In the genomic region with DNA sequence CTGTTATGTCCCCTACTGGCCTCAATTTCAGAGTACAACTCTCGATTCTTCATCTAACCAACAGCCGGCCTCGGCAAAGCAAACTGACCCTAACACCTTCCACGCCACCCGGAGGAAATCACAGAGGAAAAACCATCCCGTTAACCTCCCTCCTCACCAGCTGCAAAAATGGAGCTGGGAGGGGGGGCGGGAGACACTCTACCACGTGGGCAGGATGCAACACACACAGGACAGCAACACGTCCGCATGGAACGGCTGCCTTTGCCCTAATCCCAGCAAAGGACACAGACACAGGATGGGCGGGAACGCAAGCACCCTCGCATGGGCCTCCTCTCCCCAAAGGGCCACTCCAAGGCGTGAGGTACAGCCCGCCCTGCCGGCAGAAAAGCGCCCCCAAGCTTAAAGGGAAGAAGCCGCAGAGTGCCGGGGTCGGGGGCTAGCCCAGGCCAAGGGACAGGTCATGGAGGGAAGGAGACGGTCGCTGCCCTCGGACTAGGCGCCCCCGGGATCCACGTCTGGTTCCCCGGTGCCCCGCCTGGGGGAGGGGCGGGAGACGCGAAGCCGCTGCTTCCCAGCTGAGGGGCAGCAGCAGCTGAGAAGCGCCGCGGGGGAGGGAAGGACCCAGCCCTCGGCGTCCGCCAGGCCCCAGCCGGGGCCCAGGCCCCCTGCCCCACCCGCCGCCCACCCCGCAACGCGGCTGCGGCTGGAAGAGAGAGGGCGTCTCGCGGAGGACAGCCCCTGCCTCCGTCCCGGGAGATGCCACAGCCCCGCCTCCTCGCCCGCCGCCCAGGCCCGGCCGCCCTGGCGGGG, we compare ENCODE assay signal across 1 cellular context.
A peak's percentile ranks its signal among the peaks of the same experiment; 100 is the strongest.
TF ChIP-seq lines count a peak whose summit lies in the region.

No MANE protein-coding gene starts in this region.

TF ChIP-seq in HEK293, 187 proteins besides CTCF, POLR2A, EP300 and RAD21 (continued from another document):
- TF ChIP-seq, protein P1, sequence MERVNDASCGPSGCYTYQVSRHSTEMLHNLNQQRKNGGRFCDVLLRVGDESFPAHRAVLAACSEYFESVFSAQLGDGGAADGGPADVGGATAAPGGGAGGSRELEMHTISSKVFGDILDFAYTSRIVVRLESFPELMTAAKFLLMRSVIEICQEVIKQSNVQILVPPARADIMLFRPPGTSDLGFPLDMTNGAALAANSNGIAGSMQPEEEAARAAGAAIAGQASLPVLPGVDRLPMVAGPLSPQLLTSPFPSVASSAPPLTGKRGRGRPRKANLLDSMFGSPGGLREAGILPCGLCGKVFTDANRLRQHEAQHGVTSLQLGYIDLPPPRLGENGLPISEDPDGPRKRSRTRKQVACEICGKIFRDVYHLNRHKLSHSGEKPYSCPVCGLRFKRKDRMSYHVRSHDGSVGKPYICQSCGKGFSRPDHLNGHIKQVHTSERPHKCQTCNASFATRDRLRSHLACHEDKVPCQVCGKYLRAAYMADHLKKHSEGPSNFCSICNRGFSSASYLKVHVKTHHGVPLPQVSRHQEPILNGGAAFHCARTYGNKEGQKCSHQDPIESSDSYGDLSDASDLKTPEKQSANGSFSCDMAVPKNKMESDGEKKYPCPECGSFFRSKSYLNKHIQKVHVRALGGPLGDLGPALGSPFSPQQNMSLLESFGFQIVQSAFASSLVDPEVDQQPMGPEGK (tag by site-specific recombination; IDR thresholded peaks at IDR 0.05) = peak; percentile 86
- TF ChIP-seq FEZF1 (tag by site-specific recombination; IDR thresholded peaks at IDR 0.05) (0 out of 2 replicates have a peak, but pooled peaks have one; percentile 30), KLF8 (tag by site-specific recombination; IDR thresholded peaks at IDR 0.05) (peak; percentile 75), ZNF341 (tag by site-specific recombination; IDR thresholded peaks at IDR 0.05; ENCODE audit: low read depth) (peak; percentile 79), EGR2 (tag by site-specific recombination; IDR thresholded peaks at IDR 0.05; ENCODE audit: low read depth) (0 out of 2 replicates have a peak, but pooled peaks have one; percentile 31), ZNF561 (tag by site-specific recombination; IDR thresholded peaks at IDR 0.05; ENCODE audit: borderline replicate concordance) (peak; percentile 42; the same call in 1 of the 2 replicates), ZNF549 (tag by site-specific recombination; IDR thresholded peaks at IDR 0.05) (no peak), WT1 (tag by site-specific recombination; IDR thresholded peaks at IDR 0.05) (peak; percentile 17; the same call in 1 of the 2 replicates), ZNF621 (tag by site-specific recombination; IDR thresholded peaks at IDR 0.05) (no peak)
- TF ChIP-seq, protein P2, sequence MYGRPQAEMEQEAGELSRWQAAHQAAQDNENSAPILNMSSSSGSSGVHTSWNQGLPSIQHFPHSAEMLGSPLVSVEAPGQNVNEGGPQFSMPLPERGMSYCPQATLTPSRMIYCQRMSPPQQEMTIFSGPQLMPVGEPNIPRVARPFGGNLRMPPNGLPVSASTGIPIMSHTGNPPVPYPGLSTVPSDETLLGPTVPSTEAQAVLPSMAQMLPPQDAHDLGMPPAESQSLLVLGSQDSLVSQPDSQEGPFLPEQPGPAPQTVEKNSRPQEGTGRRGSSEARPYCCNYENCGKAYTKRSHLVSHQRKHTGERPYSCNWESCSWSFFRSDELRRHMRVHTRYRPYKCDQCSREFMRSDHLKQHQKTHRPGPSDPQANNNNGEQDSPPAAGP (tag by site-specific recombination; IDR thresholded peaks at IDR 0.05) = peak; percentile 86
- TF ChIP-seq, protein P3, sequence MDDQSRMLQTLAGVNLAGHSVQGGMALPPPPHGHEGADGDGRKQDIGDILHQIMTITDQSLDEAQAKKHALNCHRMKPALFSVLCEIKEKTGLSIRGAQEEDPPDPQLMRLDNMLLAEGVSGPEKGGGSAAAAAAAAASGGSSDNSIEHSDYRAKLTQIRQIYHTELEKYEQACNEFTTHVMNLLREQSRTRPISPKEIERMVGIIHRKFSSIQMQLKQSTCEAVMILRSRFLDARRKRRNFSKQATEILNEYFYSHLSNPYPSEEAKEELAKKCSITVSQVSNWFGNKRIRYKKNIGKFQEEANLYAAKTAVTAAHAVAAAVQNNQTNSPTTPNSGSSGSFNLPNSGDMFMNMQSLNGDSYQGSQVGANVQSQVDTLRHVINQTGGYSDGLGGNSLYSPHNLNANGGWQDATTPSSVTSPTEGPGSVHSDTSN (CRISPR knock-in tag; IDR thresholded peaks at IDR 0.05) = no peak
- TF ChIP-seq, protein P4, sequence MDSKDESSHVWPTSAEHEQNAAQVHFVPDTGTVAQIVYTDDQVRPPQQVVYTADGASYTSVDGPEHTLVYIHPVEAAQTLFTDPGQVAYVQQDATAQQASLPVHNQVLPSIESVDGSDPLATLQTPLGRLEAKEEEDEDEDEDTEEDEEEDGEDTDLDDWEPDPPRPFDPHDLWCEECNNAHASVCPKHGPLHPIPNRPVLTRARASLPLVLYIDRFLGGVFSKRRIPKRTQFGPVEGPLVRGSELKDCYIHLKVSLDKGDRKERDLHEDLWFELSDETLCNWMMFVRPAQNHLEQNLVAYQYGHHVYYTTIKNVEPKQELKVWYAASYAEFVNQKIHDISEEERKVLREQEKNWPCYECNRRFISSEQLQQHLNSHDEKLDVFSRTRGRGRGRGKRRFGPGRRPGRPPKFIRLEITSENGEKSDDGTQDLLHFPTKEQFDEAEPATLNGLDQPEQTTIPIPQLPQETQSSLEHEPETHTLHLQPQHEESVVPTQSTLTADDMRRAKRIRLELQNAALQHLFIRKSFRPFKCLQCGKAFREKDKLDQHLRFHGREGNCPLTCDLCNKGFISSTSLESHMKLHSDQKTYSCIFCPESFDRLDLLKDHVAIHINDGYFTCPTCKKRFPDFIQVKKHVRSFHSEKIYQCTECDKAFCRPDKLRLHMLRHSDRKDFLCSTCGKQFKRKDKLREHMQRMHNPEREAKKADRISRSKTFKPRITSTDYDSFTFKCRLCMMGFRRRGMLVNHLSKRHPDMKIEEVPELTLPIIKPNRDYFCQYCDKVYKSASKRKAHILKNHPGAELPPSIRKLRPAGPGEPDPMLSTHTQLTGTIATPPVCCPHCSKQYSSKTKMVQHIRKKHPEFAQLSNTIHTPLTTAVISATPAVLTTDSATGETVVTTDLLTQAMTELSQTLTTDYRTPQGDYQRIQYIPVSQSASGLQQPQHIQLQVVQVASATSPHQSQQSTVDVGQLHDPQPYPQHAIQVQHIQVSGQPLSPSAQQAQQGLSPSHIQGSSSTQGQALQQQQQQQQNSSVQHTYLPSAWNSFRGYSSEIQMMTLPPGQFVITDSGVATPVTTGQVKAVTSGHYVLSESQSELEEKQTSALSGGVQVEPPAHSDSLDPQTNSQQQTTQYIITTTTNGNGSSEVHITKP (tag by site-specific recombination; IDR thresholded peaks at IDR 0.05) = 0 out of 2 replicates have a peak, but pooled peaks have one; percentile 65
